ENCODE assay signal across 16 cellular contexts in genomic region chr18:47919916-47920315, GRCh38. TPM values are rescaled to one million over a fixed set of nuclear protein-coding genes. Genes with fewer than 3 reads are reported as not detected.
DNase-seq lines count a peak whose midpoint lies in the region; ATAC-seq and TF ChIP-seq lines count a peak whose summit lies in the region.
"Had no signal": no experiment of that assay in that cellular context is flagged by ENCODE, and none has a peak within 500 bp of the region (broad histone marks: within the 10 kb centered on the region; RNA-seq: fewer than 3 reads in every experiment).

No MANE protein-coding gene starts in this region.

- TF ChIP-seq CTCF in KMS-11 (conservative IDR thresholded peaks at IDR 0.05; ENCODE audit: low read depth, low read length) (no peak), endodermal cell (conservative IDR thresholded peaks at IDR 0.05) (no peak), progenitor cell of endocrine pancreas (IDR thresholded peaks at IDR 0.05; ENCODE audit: unreplicated experiment) (no peak)

- H3K4me3 ChIP-seq in KMS-11 (IDR thresholded peaks at IDR 0.05; ENCODE audit: insufficient read depth, low read depth, low read length) (no peak overlapping the region), endodermal cell (ENCODE audit: low read length) (peak overlapping the region; percentile 50)
- H3K4me3 ChIP-seq: BLaER1 treated with 17β-estradiol and CSF1 and Interleukin-3, amounts not matched to agents 10 nM and 100 nM; K562 had no signal

- DNase-seq in activated T-cell treated with anti-CD3 and anti-CD28 coated beads, Interleukin-2, amount 50 U/mL, for 72 hours: no peak
- DNase-seq in activated T-cell treated with anti-CD3 and anti-CD28 coated beads for 4 hours (no peak), endodermal cell (no peak), progenitor cell of endocrine pancreas (ENCODE audit: low spot score, unreplicated experiment) (no peak)
- no peak for DNase-seq in stimulated activated CD8-positive, alpha-beta memory T cell treated with anti-CD3 and anti-CD28 coated beads, Interleukin-4, amount 100 ng/mL, for 48 hours
- DNase-seq: CD8-positive, alpha-beta memory T cell; NCI-H1105 treated with DMSO at 0.1 percent for 48 hours; NCI-H1694; NCI-H2227 treated with DMSO at 0.1 percent for 48 hours; NCI-H524 treated with DMSO at 0.1 percent for 48 hours; SHP77 had no signal

- no peak for ATAC-seq in activated T-cell treated with anti-CD3 and anti-CD28 coated beads, Interleukin-2, amount 50 U/mL, for 72 hours (replicated peaks in 1 of 2)
- no peak for ATAC-seq in GM19397 (IDR thresholded peaks at IDR 0.05; ENCODE audit: unreplicated experiment)
- ATAC-seq in GM21786 (IDR thresholded peaks at IDR 0.05; ENCODE audit: unreplicated experiment): no peak

- peaks cover 100% of the 10 kb centered on the region for H3K4me1 Mint-ChIP-seq in activated T-cell treated with anti-CD3 and anti-CD28 coated beads, Interleukin-2, amount 50 U/mL, for 72 hours (ENCODE audit: low read depth)
- H3K4me1 Mint-ChIP-seq in endodermal cell: peaks cover 74% of the 10 kb centered on the region
- H3K4me1 Mint-ChIP-seq in progenitor cell of endocrine pancreas (ENCODE audit: low read depth): peaks cover 56% of the 10 kb centered on the region

- H3K9ac ChIP-seq in KMS-11: no peak overlapping the region
- no peak overlapping the region for H3K9ac ChIP-seq in endodermal cell (ENCODE audit: extremely low read depth, low read length, poor library complexity, severe bottlenecking)
- H3K9ac ChIP-seq: BLaER1 treated with 17β-estradiol and CSF1 and Interleukin-3, amounts not matched to agents 10 nM and 100 nM had no signal

- no peak overlapping the region for H3K27ac ChIP-seq in KMS-11
- no peak overlapping the region for H3K27ac ChIP-seq in endodermal cell (ENCODE audit: low read depth, low read length)
- H3K27ac ChIP-seq: BLaER1 treated with 17β-estradiol and CSF1 and Interleukin-3, amounts not matched to agents 10 nM and 100 nM had no signal

- 81 to 93% methylated on average over 5 to 6 of the region's 6 CpGs for WGBS in endodermal cell (ENCODE audit: insufficient coverage in 1 of 2, insufficient read length in 1 of 2), 2 experiments

- H3K36me3 ChIP-seq in KMS-11 (ENCODE audit: insufficient read depth) (no peaks in the 10 kb centered on the region), endodermal cell (ENCODE audit: control insufficient read depth, insufficient read depth, low read length) (peaks cover 40% of the 10 kb centered on the region)

- peak overlapping the region; percentile 53 to 94 for H3K4me3 Mint-ChIP-seq in activated T-cell treated with anti-CD3 and anti-CD28 coated beads, Interleukin-2, amount 50 U/mL, for 72 hours
- no peak overlapping the region for H3K4me3 Mint-ChIP-seq in endodermal cell
- H3K4me3 Mint-ChIP-seq in progenitor cell of endocrine pancreas (ENCODE audit: low read depth): no peak overlapping the region

- H3K27me3 ChIP-seq in KMS-11 (ENCODE audit: insufficient read depth, low read depth) (no peaks in the 10 kb centered on the region), endodermal cell (ENCODE audit: control insufficient read depth, insufficient read depth, low read length, poor library complexity, severe bottlenecking) (no peaks in the 10 kb centered on the region)
- H3K27me3 ChIP-seq: BLaER1 treated with 17β-estradiol and CSF1 and Interleukin-3, amounts not matched to agents 10 nM and 100 nM had no signal

- peaks cover 100% of the 10 kb centered on the region for H3K79me2 ChIP-seq in KMS-11 (ENCODE audit: insufficient read depth, low read depth)

- H3K4me1 ChIP-seq in KMS-11 (ENCODE audit: low read depth, poor library complexity, severe bottlenecking): peaks cover 65% of the 10 kb centered on the region
- H3K4me1 ChIP-seq in endodermal cell (ENCODE audit: control insufficient read depth, insufficient read depth, low read length): peaks cover 31% of the 10 kb centered on the region

- H3K4me2 ChIP-seq in KMS-11: peak overlapping the region; percentile 85; the same call in 1 of the 2 replicates

- H3K9me3 Mint-ChIP-seq in activated T-cell treated with anti-CD3 and anti-CD28 coated beads, Interleukin-2, amount 50 U/mL, for 72 hours: no peaks in the 10 kb centered on the region
- H3K9me3 Mint-ChIP-seq in endodermal cell (no peaks in the 10 kb centered on the region), progenitor cell of endocrine pancreas (ENCODE audit: low read depth) (no peaks in the 10 kb centered on the region)
- H3K9me3 Mint-ChIP-seq: CD8-positive, alpha-beta memory T cell had no signal

- no peak overlapping the region for H2AFZ ChIP-seq in KMS-11 (ENCODE audit: low read depth)

- peak overlapping the region; percentile 100 for H3K27ac Mint-ChIP-seq in activated T-cell treated with anti-CD3 and anti-CD28 coated beads, Interleukin-2, amount 50 U/mL, for 72 hours
- H3K27ac Mint-ChIP-seq in endodermal cell: no peak overlapping the region
- peak overlapping the region; percentile 67 for H3K27ac Mint-ChIP-seq in progenitor cell of endocrine pancreas

- 0 out of 2 replicates have a peak, but pooled peaks cover 19% of the 10 kb centered on the region for H4K20me1 ChIP-seq in KMS-11 (ENCODE audit: insufficient read depth)

- no peaks in the 10 kb centered on the region for H3K27me3 Mint-ChIP-seq in activated T-cell treated with anti-CD3 and anti-CD28 coated beads, Interleukin-2, amount 50 U/mL, for 72 hours (ENCODE audit: low read depth)
- H3K27me3 Mint-ChIP-seq in endodermal cell (ENCODE audit: insufficient read depth): no peaks in the 10 kb centered on the region
- no peaks in the 10 kb centered on the region for H3K27me3 Mint-ChIP-seq in progenitor cell of endocrine pancreas
- H3K27me3 Mint-ChIP-seq: CD8-positive, alpha-beta memory T cell had no signal

- H3K9me3 ChIP-seq in endodermal cell (ENCODE audit: control insufficient read depth, low read length): no peaks in the 10 kb centered on the region

- peaks cover 6 to 12% of the 10 kb centered on the region in 2 donors for H3K36me3 Mint-ChIP-seq in activated T-cell treated with anti-CD3 and anti-CD28 coated beads, Interleukin-2, amount 50 U/mL, for 72 hours (ENCODE audit: insufficient read depth in 2 of 2)
- H3K36me3 Mint-ChIP-seq in endodermal cell (ENCODE audit: low read depth) (no peaks in the 10 kb centered on the region), progenitor cell of endocrine pancreas (ENCODE audit: insufficient read depth) (peaks cover 1% of the 10 kb centered on the region)

RNA-seq across cellular contexts. Expression of gene SMAD2, which starts 10.5 kb away (rescaled TPM):
- total RNA-seq in activated T-cell treated with anti-CD3 and anti-CD28 coated beads, Interleukin-2, amount 50 U/mL, for 72 hours: 100 to 1,000 TPM; 249 to 310 TPM
- total RNA-seq in endodermal cell: 100 to 1,000 TPM; 156 to 189 TPM
- 69.1 TPM for polyA plus RNA-seq in endodermal cell (2013, experiment 1 of 2)
- polyA plus RNA-seq in endodermal cell (2013, experiment 2 of 2): 67.2 TPM
- 140 and 145 TPM in 2 replicates for total RNA-seq in progenitor cell of endocrine pancreas

Comparison
In these comparisons a context has a peak if more than half of its experiments do, and no peak if none do; other contexts are left out.
1. H3K4me3 Mint-ChIP-seq: peak in activated T-cell treated with anti-CD3 and anti-CD28 coated beads, Interleukin-2, amount 50 U/mL, for 72 hours (2 of 2); none in endodermal cell (single experiment) and progenitor cell of endocrine pancreas (single experiment).